8 cellular contexts compared by ENCODE assay signal in the genomic region with DNA sequence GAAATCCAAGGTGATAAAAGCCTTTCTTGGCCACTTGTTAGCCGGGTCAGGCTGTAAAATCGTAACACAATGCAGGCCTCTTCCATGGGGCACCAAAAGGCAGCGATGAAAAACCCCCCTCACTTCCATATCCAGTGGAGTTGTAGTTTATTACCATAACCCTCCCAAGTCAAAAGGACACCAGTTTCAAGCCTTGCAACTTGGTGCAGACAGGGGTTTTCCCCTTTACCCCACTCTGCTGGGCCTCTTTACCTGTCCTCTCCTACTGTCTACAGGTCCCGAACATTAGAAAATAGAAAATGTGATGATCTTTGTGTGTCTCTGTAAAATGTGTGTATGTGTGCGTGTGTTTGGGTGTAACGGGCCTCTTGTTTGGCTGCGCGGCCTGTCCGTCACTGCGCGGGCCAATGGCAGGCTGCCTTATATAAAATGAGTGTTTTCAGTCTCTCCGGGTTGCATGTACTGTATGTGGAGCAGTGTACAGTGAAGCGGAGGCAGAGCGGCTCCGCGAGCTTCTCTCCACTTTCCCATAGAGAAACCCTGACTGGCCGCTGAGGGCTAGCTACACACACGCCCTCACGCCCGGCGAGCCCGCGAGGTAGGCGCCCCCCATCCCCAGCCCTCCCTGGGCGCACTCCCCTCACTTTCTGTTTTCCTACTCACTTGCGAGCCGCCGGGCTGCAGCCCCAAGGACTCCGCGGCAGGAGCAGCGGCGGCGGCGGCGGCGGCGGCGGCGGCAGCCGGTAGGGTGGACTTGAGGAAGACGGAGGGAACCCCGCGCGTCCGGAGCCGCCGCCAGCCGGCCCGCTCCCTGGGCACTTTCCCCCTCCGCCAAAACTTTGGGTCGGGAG. TPM values are rescaled to one million over a fixed set of nuclear protein-coding genes. Genes with fewer than 3 reads are reported as not detected.
DNase-seq lines count a peak whose midpoint lies in the region; ATAC-seq and TF ChIP-seq lines count a peak whose summit lies in the region.

Gene BBX (plus strand): TSS at position 453 of the 851 bp plus-strand sequence. CDS start 187,499 bp downstream, outside the sequence.

- TF ChIP-seq CTCF in GM12875 (IDR thresholded peaks at IDR 0.05; ENCODE audit: borderline replicate concordance, insufficient read depth, low read depth, low read length), result no peak
- TF ChIP-seq CTCF in ovary (IDR thresholded peaks at IDR 0.05), result no peak

- no peak for TF ChIP-seq EP300 in ovary (IDR thresholded peaks at IDR 0.05)

- WGBS in ovary, 3 donors, result 0 to 1% (median 1%) methylated on average over 47 to 51 of the region's 51 CpGs
- WGBS in thymus, result 1% methylated on average over 51 of the region's 51 CpGs

- no peaks in the 10 kb centered on the region for H3K9me3 ChIP-seq in ovary
- no peaks in the 10 kb centered on the region for H3K9me3 ChIP-seq in thymus (ENCODE audit: control insufficient read depth)

- H3K4me3 ChIP-seq in GM12875 (ENCODE audit: low read depth, low read length) (peak within 1 kb of the TSS; percentile 66), ovary (peak within 1 kb of the TSS; percentile 61), thymus (ENCODE audit: low read length) (peak within 1 kb of the TSS; percentile 98)

- H3K27ac ChIP-seq in ovary, result peak within 1 kb of the TSS; percentile 90 to 96
- peak within 1 kb of the TSS; percentile 98 for H3K27ac ChIP-seq in thymus (ENCODE audit: low read depth)

- intact Hi-C loops in Right ventricle myocardium inferior (cut with DNase I) (loop anchor here (2.0 to 5.0 kb wide), 2 partner anchors 92 to 280 kb away; no protein-coding TSS in a partner anchor), ovary (cut with DNase I) (loop anchor here in 3 of 4 donors (5.0 to 10.0 kb wide), 5 partner anchors 88 to 278 kb away; no protein-coding TSS in a partner anchor)

- peaks cover 4% of the 10 kb centered on the region for H3K4me1 ChIP-seq in ovary (ENCODE audit: insufficient read depth)
- peaks cover 7% of the 10 kb centered on the region for H3K4me1 ChIP-seq in thymus (ENCODE audit: control insufficient read depth, insufficient read depth, low read length)

- ATAC-seq in HG02798 (IDR thresholded peaks at IDR 0.05; ENCODE audit: poor library complexity, unreplicated experiment) (peak; percentile 95), Right ventricle myocardium inferior (peak; percentile 98)

- no peaks in the 10 kb centered on the region for H3K27me3 ChIP-seq in ovary
- H3K27me3 ChIP-seq in thymus (ENCODE audit: control insufficient read depth, insufficient read depth), result no peaks in the 10 kb centered on the region

- DNase-seq in NCI-H1417 treated with DMSO at 0.1 percent for 48 hours (lab: John Stamatoyannopoulos, UW) (peak; percentile 93), SW480 (ENCODE audit: low spot score) (peak; percentile 95), Right ventricle myocardium inferior (ENCODE audit: missing footprints) (peak; percentile 94), ovary (peak; percentile 88 to 98 (median 94))
- DNase-seq in activated naive CD8-positive, alpha-beta T cell treated with anti-CD3 and anti-CD28 coated beads, Interleukin-2, amount 50 U/mL, for 16 hours (ENCODE audit: low read depth, low spot score), result peak; percentile 80

- peak; percentile 50 for TF ChIP-seq POLR2A in ovary (IDR thresholded peaks at IDR 0.05)

- no peaks in the 10 kb centered on the region for H3K36me3 ChIP-seq in ovary
- H3K36me3 ChIP-seq in thymus (ENCODE audit: control insufficient read depth, insufficient read depth), result no peaks in the 10 kb centered on the region

RNA-seq across cellular contexts. Expression of gene BBX, which starts in this region (rescaled TPM):
- total RNA-seq in Right ventricle myocardium inferior, result 37.7 TPM
- total RNA-seq in ovary, result 100 to 1,000 TPM in 2 of 7 donors, 10 to 100 TPM in 5; 61.8 to 114 (median 95.9) TPM
- 10 to 100 TPM; 15.8 to 41.0 TPM for polyA plus RNA-seq in ovary
- 8.9 TPM for polyA plus RNA-seq in thymus

Comparison
In these comparisons a context has a peak if more than half of its experiments do, and no peak if none do; other contexts are left out.
1. Peak in every context shown above with its lines: DNase-seq, ATAC-seq, H3K4me3 ChIP-seq and H3K27ac ChIP-seq.